In the genomic region with DNA sequence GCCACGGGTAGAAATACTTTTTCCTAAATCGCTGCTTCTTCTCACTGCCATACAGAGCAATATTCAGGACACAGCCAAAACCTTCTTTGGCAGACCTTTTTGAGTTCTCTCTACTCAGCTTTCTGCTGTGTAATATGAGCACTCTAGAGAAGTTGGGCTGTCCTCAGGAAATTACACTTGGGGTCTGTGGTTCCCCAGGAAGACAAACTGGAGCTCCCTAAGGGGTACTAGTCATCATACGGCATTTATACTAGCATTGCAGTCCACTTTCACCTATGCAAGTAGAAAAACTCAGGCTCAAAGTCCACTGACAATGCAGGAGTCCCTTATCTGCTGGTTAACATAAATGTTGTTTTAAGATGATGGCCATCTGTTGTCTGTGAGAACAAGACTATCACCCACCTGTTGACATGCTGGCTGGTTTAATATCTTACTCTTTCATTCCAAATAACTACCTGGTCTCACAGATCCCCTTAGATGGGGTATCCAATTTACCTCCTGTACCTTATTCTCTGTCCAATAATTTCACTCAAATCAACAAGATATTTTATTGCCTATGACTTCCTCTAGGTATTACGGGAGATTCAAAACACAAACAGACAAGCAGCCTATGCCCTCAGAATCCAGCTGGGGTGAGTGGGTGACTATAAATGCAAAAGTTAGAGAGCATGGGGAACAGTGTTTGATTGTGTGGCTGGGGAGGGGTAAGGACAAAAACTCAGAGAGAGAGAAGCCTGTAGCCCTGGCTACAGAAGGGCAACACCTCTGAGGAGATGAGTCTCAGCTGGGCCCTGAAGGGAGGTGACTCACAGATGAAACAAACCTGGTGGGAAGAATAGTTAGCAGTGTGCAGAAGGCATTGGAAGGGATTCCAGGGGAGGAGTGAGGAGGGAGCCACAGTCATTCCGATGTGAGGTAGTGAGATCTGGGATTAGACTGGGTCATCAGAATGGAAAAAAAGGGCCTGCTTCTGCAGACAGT, we compare ENCODE assay signal across 16 cellular contexts. TPM values are rescaled to one million over a fixed set of nuclear protein-coding genes. Genes with fewer than 3 reads are reported as not detected.
DNase-seq lines count a peak whose midpoint lies in the region; ATAC-seq and TF ChIP-seq lines count a peak whose summit lies in the region.
"Had no signal": no experiment of that assay in that cellular context is flagged by ENCODE, and none has a peak within 500 bp of the region (broad histone marks: within the 10 kb centered on the region; RNA-seq: fewer than 3 reads in every experiment).

No MANE protein-coding gene starts in this region.

- H3K9me3 ChIP-seq in PC-9 (ENCODE audit: insufficient read depth, low read depth) (no peaks in the 10 kb centered on the region), transverse colon (no peaks in the 10 kb centered on the region)
- H3K9me3 ChIP-seq: SJSA1 had no signal

- no peaks in the 10 kb centered on the region for H3K9me3 Mint-ChIP-seq in activated T-cell treated with anti-CD3 and anti-CD28 coated beads, Interleukin-2, amount 50 U/mL, for 4 hours
- H3K9me3 Mint-ChIP-seq: CD4-positive, alpha-beta T cell; HFFc6 had no signal

- no peaks in the 10 kb centered on the region for H4K20me1 ChIP-seq in PC-9 (ENCODE audit: insufficient read depth)

- H3K36me3 Mint-ChIP-seq in activated T-cell treated with anti-CD3 and anti-CD28 coated beads, Interleukin-2, amount 50 U/mL, for 4 hours (ENCODE audit: insufficient read depth), result no peaks in the 10 kb centered on the region

- no peaks in the 10 kb centered on the region for H3K9me2 ChIP-seq in PC-9 (ENCODE audit: insufficient read depth)

- H2AFZ ChIP-seq in PC-9, result no peak overlapping the region

- H3K4me1 Mint-ChIP-seq in activated T-cell treated with anti-CD3 and anti-CD28 coated beads, Interleukin-2, amount 50 U/mL, for 4 hours (ENCODE audit: low read depth), result peaks cover 31% of the 10 kb centered on the region

- no TSS peak for BruUV-seq in PC-9 (replicated peaks; lab: Mats Ljungman, UMichigan)

- H3K27me3 ChIP-seq in PC-9 (ENCODE audit: insufficient read depth, low read depth) (no peaks in the 10 kb centered on the region), transverse colon (no peaks in the 10 kb centered on the region)
- H3K27me3 ChIP-seq: cardiac muscle cell, SJSA1 had no signal

- H3K4me2 ChIP-seq in PC-9, result peak overlapping the region; percentile 34

- TF ChIP-seq POLR2A in transverse colon (IDR thresholded peaks at IDR 0.05), result no peak

- TF ChIP-seq EP300 in transverse colon (IDR thresholded peaks at IDR 0.05; ENCODE audit: low read depth), result no peak

- H3K4me3 ChIP-seq in PC-9 (no peak overlapping the region), fibroblast of pulmonary artery (replicated peaks; ENCODE audit: low read depth, low read length) (no peak overlapping the region), transverse colon (no peak overlapping the region)
- H3K4me3 ChIP-seq: cardiac muscle cell, SJSA1 had no signal

- TF ChIP-seq CTCF in PC-9 (conservative IDR thresholded peaks at IDR 0.05) (no peak), fibroblast of pulmonary artery (IDR thresholded peaks at IDR 0.05; ENCODE audit: low read length, missing control alignments) (no peak), transverse colon (IDR thresholded peaks at IDR 0.05) (no peak)

- peak overlapping the region; percentile 17 for H3K4me3 Mint-ChIP-seq in activated T-cell treated with anti-CD3 and anti-CD28 coated beads, Interleukin-2, amount 50 U/mL, for 4 hours
- H3K4me3 Mint-ChIP-seq: CD4-positive, alpha-beta T cell; HFFc6 had no signal

- peaks cover 5% of the 10 kb centered on the region; the same call in 1 of the 2 replicates for H3F3A ChIP-seq in PC-9 (ENCODE audit: insufficient read depth, low read depth)

- no peaks in the 10 kb centered on the region for H3K79me2 ChIP-seq in PC-9 (ENCODE audit: low read depth)

- H3K27me3 Mint-ChIP-seq in activated T-cell treated with anti-CD3 and anti-CD28 coated beads, Interleukin-2, amount 50 U/mL, for 4 hours (ENCODE audit: low read depth), result no peaks in the 10 kb centered on the region

- POLR2A ChIA-PET in PC-9 (lab: Charles Lee; ENCODE audit: unreplicated experiment), result no interaction called here

- intact Hi-C loops in PC-9 (cut with micrococcal nuclease; ENCODE audit: unreplicated experiment) (no loop called here), transverse colon (cut with DNase I; ENCODE audit: low total_unique reads) (no loop called here)

- ATAC-seq in activated T-cell treated with anti-CD3 and anti-CD28 coated beads, Interleukin-2, amount 50 U/mL, for 4 hours, result peak; percentile 25 to 53

- in situ Hi-C loops in transverse colon (cut with MboI; ENCODE audit: low pct_ligation_motif_present in 1 of 4, low pct_unique_long_range_greater_than_20kb in 1 of 4, low sequenced_read_pairs in 3 of 4), result no loop called here

- peak overlapping the region; percentile 49; the same call in 1 of the 2 replicates for H3K27ac ChIP-seq in PC-9
- H3K27ac ChIP-seq in transverse colon, result peak overlapping the region; percentile 25 to 55 (median 42)
- H3K27ac ChIP-seq: cardiac muscle cell, SJSA1 had no signal

- H3K4me1 ChIP-seq in PC-9 (replicated peaks; ENCODE audit: insufficient read depth) (peaks cover 34% of the 10 kb centered on the region), transverse colon (peaks cover 0 to 36% (median 3%) of the 10 kb centered on the region in 4 donors)
- H3K4me1 ChIP-seq: SJSA1 had no signal

- H3K36me3 ChIP-seq in PC-9 (ENCODE audit: low read depth) (no peaks in the 10 kb centered on the region), transverse colon (no peaks in the 10 kb centered on the region)
- H3K36me3 ChIP-seq: cardiac muscle cell, SJSA1 had no signal

- CTCF ChIA-PET in PC-9 (lab: Charles Lee), result no interaction called here

- DNase-seq in activated T-cell treated with anti-CD3 and anti-CD28 coated beads, Interleukin-2, amount 50 U/mL, for 4 hours, result no peak
- DNase-seq in activated T-cell treated with anti-CD3 and anti-CD28 coated beads for 4 hours (no peak), PC-9 (peak; percentile 15 to 86), fibroblast of pulmonary artery (ENCODE audit: low read depth) (peak; percentile 3), transverse colon (no peak), D341Med (ENCODE audit: low spot score) (no peak), SIG-M5 (lab: John Stamatoyannopoulos, UW) (no peak)
- DNase-seq in activated T-cell treated with anti-CD3 and anti-CD28 coated beads, Interleukin-2, amount 50 U/mL, for 1 hour, result no peak
- DNase-seq: activated CD8-positive, alpha-beta memory T cell treated with anti-CD3 and anti-CD28 coated beads, Interleukin-2, amount 50 U/mL, for 48 hours; CD4-positive, alpha-beta T cell; head of caudate nucleus; HFFc6; NCI-H2081; stimulated activated CD4-positive, alpha-beta T cell treated with anti-CD3 and anti-CD28 coated beads, Interleukin-12 subunit alpha, Interleukin-12 subunit beta, amount 100 ng/mL, for 4 hours had no signal

- WGBS in transverse colon (ENCODE audit: low coverage in 1 of 2), 2 donors, result 43 to 46% methylated on average over 3 to 5 of the region's 5 CpGs

RNA-seq across cellular contexts. Expression of a gene that starts 10.2 kb away (rescaled TPM):
- total RNA-seq in activated T-cell treated with anti-CD3 and anti-CD28 coated beads, Interleukin-2, amount 50 U/mL, for 4 hours, result 10 to 100 TPM; 80.6 to 83.4 (median 80.8) TPM
- total RNA-seq in PC-9 (2021), result 7.5 and 8.1 TPM in 2 replicates
- 10 to 100 TPM; 11.2 to 59.5 (median 14.7) TPM for total RNA-seq in transverse colon
- total RNA-seq: cardiac muscle cell, SJSA1 had no signal

RNA-seq across cellular contexts. Expression of a gene that starts 46.0 kb away (rescaled TPM):
- 10 to 100 TPM; 44.5 to 60.1 (median 45.0) TPM for total RNA-seq in activated T-cell treated with anti-CD3 and anti-CD28 coated beads, Interleukin-2, amount 50 U/mL, for 4 hours
- total RNA-seq in PC-9 (2021) (16.7 and 19.5 TPM in 2 replicates), transverse colon (10 to 100 TPM; 10.3 to 86.4 (median 33.9) TPM)

Comparison
In these comparisons a context has a peak if more than half of its experiments do, and no peak if none do; other contexts are left out.
1. DNase-seq: peak in PC-9 (2 of 2) and fibroblast of pulmonary artery (single experiment); none in activated T-cell treated with anti-CD3 and anti-CD28 coated beads, Interleukin-2, amount 50 U/mL, for 4 hours (single experiment), activated T-cell treated with anti-CD3 and anti-CD28 coated beads for 4 hours (single experiment), transverse colon (single experiment), D341Med (single experiment), activated T-cell treated with anti-CD3 and anti-CD28 coated beads, Interleukin-2, amount 50 U/mL, for 1 hour (single experiment) and SIG-M5 (single experiment).